ENCODE assay signal across 16 cellular contexts in genomic region chr1:39434797-39435395, GRCh38. TPM values are rescaled to one million over a fixed set of nuclear protein-coding genes. Genes with fewer than 3 reads are reported as not detected.
DNase-seq lines count a peak whose midpoint lies in the region; ATAC-seq and TF ChIP-seq lines count a peak whose summit lies in the region.
"Had no signal": no experiment of that assay in that cellular context is flagged by ENCODE, and none has a peak within 500 bp of the region (broad histone marks: within the 10 kb centered on the region; RNA-seq: fewer than 3 reads in every experiment).

No MANE protein-coding gene starts in this region.

- intact Hi-C loops in aorta (cut with DNase I) = loop anchor here in 1 of 2 donors (5.0 kb wide), 1 partner anchor 32 kb away; no protein-coding TSS in a partner anchor

- WGBS in aorta, 2 donors = 20 to 30% methylated on average over 3 of the region's 3 CpGs

- H3K4me3 Mint-ChIP-seq in activated naive CD4-positive, alpha-beta T cell treated with anti-CD3 and anti-CD28 coated beads, Interleukin-2, amount 50 U/mL, for 24 hours = no peak overlapping the region
- H3K4me3 Mint-ChIP-seq in effector memory CD8-positive, alpha-beta T cell = no peak overlapping the region
- H3K4me3 Mint-ChIP-seq: naive B cell had no signal

- no peak overlapping the region for H3K4me3 ChIP-seq in thoracic aorta
- no peak overlapping the region for H3K4me3 ChIP-seq in aorta (ENCODE audit: low read length in 2 of 2)
- H3K4me3 ChIP-seq: ascending aorta, smooth muscle cell, vagina had no signal

- DNase-seq in activated naive CD4-positive, alpha-beta T cell treated with anti-CD3 and anti-CD28 coated beads, Interleukin-2, amount 50 U/mL, for 16 hours = no peak
- no peak for DNase-seq in effector memory CD8-positive, alpha-beta T cell
- no peak for DNase-seq in left lobe of liver (ENCODE audit: low spot score)
- no peak for DNase-seq in thoracic aorta (ENCODE audit: low spot score)
- no peak for DNase-seq in aorta
- DNase-seq in KG1 (lab: John Stamatoyannopoulos, UW) = no peak
- no peak for DNase-seq in activated gamma-delta T cell treated with Interleukin-2 at 50 U/mL for 16 hours
- DNase-seq: DND-41, HCEC 1CT, naive B cell, NCI-H1105 treated with DMSO at 0.1 percent for 48 hours, NCI-H526 had no signal

- H3K27ac ChIP-seq in thoracic aorta = peak overlapping the region; percentile 11 to 36
- no peak overlapping the region for H3K27ac ChIP-seq in aorta (ENCODE audit: low read depth in 1 of 2, low read length in 2 of 2)
- H3K27ac ChIP-seq: vagina had no signal

- peaks cover 4% of the 10 kb centered on the region for H3K4me1 Mint-ChIP-seq in activated naive CD4-positive, alpha-beta T cell treated with anti-CD3 and anti-CD28 coated beads, Interleukin-2, amount 50 U/mL, for 24 hours
- peaks cover 2 to 11% of the 10 kb centered on the region in 2 donors for H3K4me1 Mint-ChIP-seq in effector memory CD8-positive, alpha-beta T cell (ENCODE audit: low read depth in 2 of 2)
- H3K4me1 Mint-ChIP-seq: naive B cell had no signal

- no peaks in the 10 kb centered on the region for H3K27me3 Mint-ChIP-seq in activated naive CD4-positive, alpha-beta T cell treated with anti-CD3 and anti-CD28 coated beads, Interleukin-2, amount 50 U/mL, for 24 hours
- no peaks in the 10 kb centered on the region for H3K27me3 Mint-ChIP-seq in effector memory CD8-positive, alpha-beta T cell
- H3K27me3 Mint-ChIP-seq: naive B cell had no signal

- no peaks in the 10 kb centered on the region for H3K9me3 Mint-ChIP-seq in activated naive CD4-positive, alpha-beta T cell treated with anti-CD3 and anti-CD28 coated beads, Interleukin-2, amount 50 U/mL, for 24 hours
- H3K9me3 Mint-ChIP-seq in effector memory CD8-positive, alpha-beta T cell = no peaks in the 10 kb centered on the region
- H3K9me3 Mint-ChIP-seq: naive B cell had no signal

- H3K36me3 ChIP-seq in thoracic aorta (peaks cover 48% of the 10 kb centered on the region), aorta (ENCODE audit: control insufficient read depth in 1 of 2, insufficient read depth in 2 of 2, low read length in 1 of 2) (peaks cover 12 to 13% of the 10 kb centered on the region in 2 donors)

- ATAC-seq in effector memory CD8-positive, alpha-beta T cell (replicated peaks) = no peak
- ATAC-seq in left lobe of liver (peak; percentile 40), thoracic aorta (ENCODE audit: insufficient number of reproducible peaks, low FRiP score, low read depth) (no peak), aorta (ENCODE audit: low FRiP score) (no peak)

- H3K27ac Mint-ChIP-seq in activated naive CD4-positive, alpha-beta T cell treated with anti-CD3 and anti-CD28 coated beads, Interleukin-2, amount 50 U/mL, for 24 hours = peak overlapping the region; percentile 4
- peak overlapping the region; percentile 69 to 77 for H3K27ac Mint-ChIP-seq in effector memory CD8-positive, alpha-beta T cell

- no peaks in the 10 kb centered on the region for H3K9me3 ChIP-seq in thoracic aorta
- H3K9me3 ChIP-seq in aorta (ENCODE audit: control insufficient read depth, low read length) = no peaks in the 10 kb centered on the region
- H3K9me3 ChIP-seq: ascending aorta, vagina had no signal

- H3K36me3 Mint-ChIP-seq in activated naive CD4-positive, alpha-beta T cell treated with anti-CD3 and anti-CD28 coated beads, Interleukin-2, amount 50 U/mL, for 24 hours = peaks cover 21% of the 10 kb centered on the region
- peaks cover 90% of the 10 kb centered on the region for H3K36me3 Mint-ChIP-seq in effector memory CD8-positive, alpha-beta T cell (ENCODE audit: insufficient read depth)

- no peaks in the 10 kb centered on the region for H3K27me3 ChIP-seq in thoracic aorta (replicated peaks; ENCODE audit: insufficient read depth)
- no peaks in the 10 kb centered on the region for H3K27me3 ChIP-seq in aorta (ENCODE audit: control insufficient read depth in 1 of 2, insufficient read depth in 2 of 2, low read length in 1 of 2)
- H3K27me3 ChIP-seq: ascending aorta, vagina had no signal

- TF ChIP-seq CTCF in thoracic aorta (IDR thresholded peaks at IDR 0.05) = no peak

- H3K4me1 ChIP-seq in thoracic aorta (ENCODE audit: control insufficient read depth in 1 of 2, low read depth in 2 of 2) (peaks cover 3 to 24% of the 10 kb centered on the region in 2 donors), aorta (ENCODE audit: control insufficient read depth in 1 of 2, insufficient read depth in 2 of 2, low read length in 2 of 2) (no peaks in the 10 kb centered on the region)
- H3K4me1 ChIP-seq: vagina had no signal

RNA-seq across cellular contexts. Expression of gene BMP8A, which starts 56.5 kb away (rescaled TPM):
- total RNA-seq in left lobe of liver = not detected
- total RNA-seq in thoracic aorta = not detected
- not detected for total RNA-seq in aorta
- not detected for polyA plus RNA-seq in aorta
- total RNA-seq: ascending aorta had no signal

Comparison
In these comparisons a context has a peak if more than half of its experiments do, and no peak if none do; other contexts are left out.
1. H3K27ac ChIP-seq: peak in thoracic aorta (2 of 2); none in aorta (0 of 2).